In genomic region chr1:161612322-161613141, GRCh38 we compare ENCODE assay signal across 8 cellular contexts. TPM values are rescaled to one million over a fixed set of nuclear protein-coding genes. Genes with fewer than 3 reads are reported as not detected.
DNase-seq lines count a peak whose midpoint lies in the region; ATAC-seq and TF ChIP-seq lines count a peak whose summit lies in the region.
"Not testable (repeated sequence)": the region's sequence is repeated elsewhere in the genome, so short reads cannot be mapped to it uniquely, and the experiment has no call there.

No MANE protein-coding gene starts in this region.

- ATAC-seq in HG02852 (IDR thresholded peaks at IDR 0.05; ENCODE audit: unreplicated experiment) (peak; percentile 83), left ventricle myocardium superior (peak; percentile 97)

- peak; percentile 81 for DNase-seq in GM13977 (ENCODE audit: low spot score)
- DNase-seq in NCI-H146 treated with DMSO at 0.1 percent for 48 hours (lab: John Stamatoyannopoulos, UW; ENCODE audit: unreplicated experiment) = peak; percentile 88
- DNase-seq in T-helper 2 cell = peak; percentile 79 to 94 (median 87)
- peak; percentile 89 to 98 for DNase-seq in ascending aorta (ENCODE audit: low spot score in 2 of 2)
- peak; percentile 95 for DNase-seq in left ventricle myocardium superior
- DNase-seq in posterior cingulate gyrus = peak; percentile 66 to 98 (median 86)
- peak; percentile 92 for DNase-seq in transverse colon

- WGBS in transverse colon (ENCODE audit: low coverage in 1 of 2), 2 donors = 0 to 4% methylated on average over 1 to 51 of the region's 51 CpGs

- peak overlapping the region; percentile 84 to 88 for H3K27ac ChIP-seq in ascending aorta
- peak overlapping the region; percentile 62 to 89 (median 80) for H3K27ac ChIP-seq in transverse colon

- not testable (repeated sequence) for H3K9me3 ChIP-seq in ascending aorta, transverse colon

- not testable (repeated sequence) for TF ChIP-seq CTCF in GM13977 (IDR thresholded peaks at IDR 0.05; ENCODE audit: extremely low read depth, insufficient read depth, missing control alignments); ascending aorta (IDR thresholded peaks at IDR 0.05); transverse colon (IDR thresholded peaks at IDR 0.05)

- H3K4me1 ChIP-seq in ascending aorta, transverse colon: not testable (repeated sequence)

- in situ Hi-C loops in GM13977 (cut with MboI; ENCODE audit: low pct_unique_long_range_greater_than_20kb, low sequenced_read_pairs, unreplicated experiment) = not testable (repeated sequence)
- in situ Hi-C loops in transverse colon (cut with MboI; ENCODE audit: low pct_ligation_motif_present in 1 of 4, low pct_unique_long_range_greater_than_20kb in 1 of 4, low sequenced_read_pairs in 3 of 4) = loop anchor here in 1 of 4 donors (25.0 kb wide), 1 partner anchor 125 kb away; the partner anchor contains the start of gene DUSP12

- H3K4me3 ChIP-seq in ascending aorta (peak overlapping the region; percentile 54 to 58), transverse colon (peak overlapping the region in 3 of 4 donors; percentile 21 to 59 (median 38))

- H3K27me3 ChIP-seq in ascending aorta, transverse colon: not testable (repeated sequence)

- H3K36me3 ChIP-seq in ascending aorta, transverse colon: not testable (repeated sequence)

- TF ChIP-seq POLR2A in transverse colon (IDR thresholded peaks at IDR 0.05) = not testable (repeated sequence)

- intact Hi-C loops in ascending aorta (cut with DNase I) = loop anchor here (1.0 to 5.0 kb wide), 3 partner anchors 90 to 230 kb away; no protein-coding TSS in a partner anchor
- intact Hi-C loops in left ventricle myocardium superior (cut with micrococcal nuclease); posterior cingulate gyrus (cut with DNase I); transverse colon (cut with DNase I; ENCODE audit: low total_unique reads): not testable (repeated sequence)

- not testable (repeated sequence) for TF ChIP-seq EP300 in transverse colon (IDR thresholded peaks at IDR 0.05; ENCODE audit: low read depth)

RNA-seq across cellular contexts. Expression of gene FCGR3B, which starts 18.4 kb away (rescaled TPM):
- total RNA-seq in ascending aorta (not detected), left ventricle myocardium superior (3.3 TPM), transverse colon (1 to 10 TPM in 1 of 4 donors, not detected in 3; 2.0 TPM)

RNA-seq across cellular contexts. Expression of gene FCGR2B, which starts 50.4 kb away (rescaled TPM):
- total RNA-seq in ascending aorta (14.5 TPM), left ventricle myocardium superior (12.6 TPM), transverse colon (10 to 100 TPM in 3 of 4 donors, not detected in 1; 12.4 to 17.6 (median 12.7) TPM)

Comparison
In these comparisons a context has a peak if more than half of its experiments do, and no peak if none do; other contexts are left out.
1. Peak in every context shown above with its lines: DNase-seq, ATAC-seq, H3K4me3 ChIP-seq and H3K27ac ChIP-seq.